In genomic region chr1:59771361-59771760, GRCh38 we compare ENCODE assay signal across 29 cellular contexts.
"Had no signal": no experiment of that assay in that cellular context is flagged by ENCODE, and none has a peak within 500 bp of the region (broad histone marks: within the 10 kb centered on the region; RNA-seq: fewer than 3 reads in every experiment).

No MANE protein-coding gene starts in this region.

- H3K4me3 ChIP-seq: stomach, suprapubic skin, testis, thoracic aorta, thyroid gland, tibial artery, tibial nerve, transverse colon, upper lobe of left lung, upper lobe of right lung, uterus, vagina had no signal

- H3K36me3 ChIP-seq: stomach, suprapubic skin, thoracic aorta, thyroid gland, tibial artery, tibial nerve, transverse colon, upper lobe of left lung, upper lobe of right lung, uterus, vagina had no signal

- H3K9me3 Mint-ChIP-seq: stimulated activated effector memory CD8-positive, alpha-beta T cell treated with anti-CD3 and anti-CD28 coated beads, Interleukin-12 subunit alpha, Interleukin-12 subunit beta, amount 100 ng/mL, for 72 hours; stimulated activated memory B cell treated with anti-CD40 and anti-IgM and Interleukin-4, amounts not matched to agents 10 μg/mL and 1 μg/mL and 100 μg/mL, for 72 hours; stimulated activated naive B cell treated with anti-CD40 and anti-IgM and Interleukin-4, amounts not matched to agents 10 μg/mL and 1 μg/mL and 100 μg/mL, for 72 hours; stimulated activated naive CD8-positive, alpha-beta T cell treated with anti-CD3 and anti-CD28 coated beads, Interleukin-15, amount 100 ng/mL, for 72 hours; stimulated activated naive CD8-positive, alpha-beta T cell treated with anti-CD3 and anti-CD28 coated beads, Interleukin-15, Interleukin-2, amounts not matched to agents 100 ng/mL and 50 ng/mL, for 24 hours had no signal

- ATAC-seq: stimulated activated effector memory CD8-positive, alpha-beta T cell treated with anti-CD3 and anti-CD28 coated beads, Interleukin-12 subunit alpha, Interleukin-12 subunit beta, amount 100 ng/mL, for 72 hours; stimulated activated memory B cell treated with anti-CD40 and anti-IgM and Interleukin-4, amounts not matched to agents 10 μg/mL and 1 μg/mL and 100 μg/mL, for 72 hours; stimulated activated naive B cell treated with anti-CD40 and anti-IgM and Interleukin-4, amounts not matched to agents 10 μg/mL and 1 μg/mL and 100 μg/mL, for 72 hours; stimulated activated naive CD8-positive, alpha-beta T cell treated with anti-CD3 and anti-CD28 coated beads, Interleukin-15, amount 100 ng/mL, for 72 hours; stimulated activated naive CD8-positive, alpha-beta T cell treated with anti-CD3 and anti-CD28 coated beads, Interleukin-15, Interleukin-2, amounts not matched to agents 100 U/mL and 50 U/mL, for 24 hours; upper lobe of right lung had no signal

- H3K4me1 Mint-ChIP-seq: stimulated activated effector memory CD8-positive, alpha-beta T cell treated with anti-CD3 and anti-CD28 coated beads, Interleukin-12 subunit alpha, Interleukin-12 subunit beta, amount 100 ng/mL, for 72 hours; stimulated activated memory B cell treated with anti-CD40 and anti-IgM and Interleukin-4, amounts not matched to agents 10 μg/mL and 1 μg/mL and 100 μg/mL, for 72 hours; stimulated activated naive B cell treated with anti-CD40 and anti-IgM and Interleukin-4, amounts not matched to agents 10 μg/mL and 1 μg/mL and 100 μg/mL, for 72 hours had no signal

- H3K27ac ChIP-seq: stomach, suprapubic skin, testis, thoracic aorta, thyroid gland, tibial artery, tibial nerve, transverse colon, upper lobe of left lung, upper lobe of right lung, uterus, vagina had no signal

- DNase-seq: stimulated activated CD4-positive, alpha-beta T cell treated with anti-CD3 and anti-CD28 coated beads, Interleukin-2, amount 100 ng/mL, for 48 hours; stimulated activated CD4-positive, alpha-beta T cell treated with anti-CD3 and anti-CD28 coated beads, Interleukin-4, amount 100 ng/mL, for 1 hour; stimulated activated CD4-positive, alpha-beta T cell treated with anti-CD3 and anti-CD28 coated beads, Interleukin-4, amount 100 ng/mL, for 24 hours; stimulated activated CD4-positive, alpha-beta T cell treated with anti-CD3 and anti-CD28 coated beads, Interleukin-4, amount 100 ng/mL, for 4 hours; stimulated activated CD8-positive, alpha-beta memory T cell treated with anti-CD3 and anti-CD28 coated beads, Interleukin-4, amount 100 ng/mL, for 48 hours; stimulated activated naive B cell treated with anti-CD40 and anti-IgM and Interleukin-4, amounts not matched to agents 10 μg/mL and 1 μg/mL and 100 μg/mL, for 72 hours; stimulated activated naive CD4-positive, alpha-beta T cell; stimulated activated naive CD4-positive, alpha-beta T cell treated with Interleukin-2 at 50 U/mL for 16 hours; stimulated activated naive CD8-positive, alpha-beta T cell treated with anti-CD3 and anti-CD28 coated beads, Interleukin-15, amount 100 ng/mL, for 72 hours; stimulated activated naive CD8-positive, alpha-beta T cell treated with anti-CD3 and anti-CD28 coated beads, Interleukin-15, Interleukin-2, amounts not matched to agents 100 U/mL and 50 U/mL, for 24 hours; stomach; substantia nigra; testis; thyroid gland; tibial artery; transverse colon; trophoblast cell; upper lobe of left lung; upper lobe of right lung; uterus had no signal

- FAIRE-seq: urothelium cell line had no signal

- H3K27me3 ChIP-seq: stomach, suprapubic skin, testis, thyroid gland, tibial artery, tibial nerve, transverse colon, upper lobe of left lung, upper lobe of right lung, uterus, vagina had no signal

- H3K4me3 Mint-ChIP-seq: stimulated activated effector memory CD8-positive, alpha-beta T cell treated with anti-CD3 and anti-CD28 coated beads, Interleukin-12 subunit alpha, Interleukin-12 subunit beta, amount 100 ng/mL, for 72 hours; stimulated activated memory B cell treated with anti-CD40 and anti-IgM and Interleukin-4, amounts not matched to agents 10 μg/mL and 1 μg/mL and 100 μg/mL, for 72 hours; stimulated activated naive B cell treated with anti-CD40 and anti-IgM and Interleukin-4, amounts not matched to agents 10 μg/mL and 1 μg/mL and 100 μg/mL, for 72 hours; stimulated activated naive CD8-positive, alpha-beta T cell treated with anti-CD3 and anti-CD28 coated beads, Interleukin-15, amount 100 ng/mL, for 72 hours; stimulated activated naive CD8-positive, alpha-beta T cell treated with anti-CD3 and anti-CD28 coated beads, Interleukin-15, Interleukin-2, amounts not matched to agents 100 ng/mL and 50 ng/mL, for 24 hours; type B pancreatic cell had no signal

- H3K36me3 Mint-ChIP-seq: stimulated activated effector memory CD8-positive, alpha-beta T cell treated with anti-CD3 and anti-CD28 coated beads, Interleukin-12 subunit alpha, Interleukin-12 subunit beta, amount 100 ng/mL, for 72 hours; type B pancreatic cell had no signal

- H3K27ac Mint-ChIP-seq: stimulated activated effector memory CD8-positive, alpha-beta T cell treated with anti-CD3 and anti-CD28 coated beads, Interleukin-12 subunit alpha, Interleukin-12 subunit beta, amount 100 ng/mL, for 72 hours; stimulated activated memory B cell treated with anti-CD40 and anti-IgM and Interleukin-4, amounts not matched to agents 10 μg/mL and 1 μg/mL and 100 μg/mL, for 72 hours; stimulated activated naive B cell treated with anti-CD40 and anti-IgM and Interleukin-4, amounts not matched to agents 10 μg/mL and 1 μg/mL and 100 μg/mL, for 72 hours; stimulated activated naive CD8-positive, alpha-beta T cell treated with anti-CD3 and anti-CD28 coated beads, Interleukin-15, Interleukin-2, amounts not matched to agents 100 ng/mL and 50 ng/mL, for 24 hours; type B pancreatic cell had no signal

- H3K27me3 Mint-ChIP-seq: stimulated activated memory B cell treated with anti-CD40 and anti-IgM and Interleukin-4, amounts not matched to agents 10 μg/mL and 1 μg/mL and 100 μg/mL, for 72 hours; stimulated activated naive B cell treated with anti-CD40 and anti-IgM and Interleukin-4, amounts not matched to agents 10 μg/mL and 1 μg/mL and 100 μg/mL, for 72 hours; stimulated activated naive CD8-positive, alpha-beta T cell treated with anti-CD3 and anti-CD28 coated beads, Interleukin-15, amount 100 ng/mL, for 72 hours; stimulated activated naive CD8-positive, alpha-beta T cell treated with anti-CD3 and anti-CD28 coated beads, Interleukin-15, Interleukin-2, amounts not matched to agents 100 ng/mL and 50 ng/mL, for 24 hours; type B pancreatic cell had no signal

- H3K9me3 ChIP-seq: stomach, suprapubic skin, testis, thoracic aorta, thyroid gland, tibial artery, tibial nerve, transverse colon, upper lobe of left lung, upper lobe of right lung, uterus, vagina had no signal

- H3K4me1 ChIP-seq: thyroid gland, tibial artery, tibial nerve, transverse colon, upper lobe of left lung, upper lobe of right lung, uterus had no signal
